27 cellular contexts compared by ENCODE assay signal in genomic region chr3:54217828-54218227, GRCh38.
DNase-seq lines count a peak whose midpoint lies in the region; ATAC-seq, FAIRE-seq and TF ChIP-seq lines count a peak whose summit lies in the region.
"Had no signal": no experiment of that assay in that cellular context is flagged by ENCODE, and none has a peak within 500 bp of the region (broad histone marks: within the 10 kb centered on the region; RNA-seq: fewer than 3 reads in every experiment).

No MANE protein-coding gene starts in this region.

- no peak for TF ChIP-seq CTCF in H1 (IDR thresholded peaks at IDR 0.05; ENCODE audit: control extremely low read depth in 1 of 3, insufficient read depth in 1 of 3, low read depth in 1 of 3, low read length in 3 of 3)

- H4K8ac ChIP-seq in H1 (ENCODE audit: extremely low read depth, insufficient read depth, low read length) (no peak overlapping the region), neuronal stem cell (ENCODE audit: low read depth, low read length) (no peak overlapping the region), trophoblast cell (ENCODE audit: low read depth, low read length) (no peak overlapping the region)

- no peak for TF ChIP-seq POLR2A in H1 (IDR thresholded peaks at IDR 0.05; ENCODE audit: control extremely low read depth in 1 of 2, low read depth in 2 of 2, low read length in 2 of 2)

- H3K9ac ChIP-seq in H1 (replicated peaks in 1 of 4; ENCODE audit: extremely low read depth in 1 of 4, low read depth in 3 of 4, low read length in 3 of 4) (no peak overlapping the region), neuronal stem cell (ENCODE audit: low read depth, low read length, poor library complexity) (no peak overlapping the region), trophoblast cell (ENCODE audit: low read length) (no peak overlapping the region)
- H3K9ac ChIP-seq: BLaER1 had no signal

- TF ChIP-seq RAD21 in H1 (IDR thresholded peaks at IDR 0.05 in 1 of 2, conservative IDR thresholded peaks at IDR 0.05 in 1 of 2; ENCODE audit: low read depth in 2 of 2, low read length in 2 of 2): no peak

- no peak for FAIRE-seq in H1 (lab: Jason Lieb, UNC)
- FAIRE-seq: A204.1, GM12878, GM12892, GM18507 had no signal

- H3K9me3 Mint-ChIP-seq in activated T-helper 2 cell treated with anti-CD3 and anti-CD28 coated beads, Interferon-gamma antibody, Interleukin-2, Interleukin-4, amounts not matched to agents 10 μg/mL and 5 μg/mL and 100 μg/mL, durations not matched to agents 14 hours and 24 hours and 36 hours: no peaks in the 10 kb centered on the region
- no peaks in the 10 kb centered on the region for H3K9me3 Mint-ChIP-seq in activated CD8-positive, alpha-beta memory T cell treated with anti-CD3 and anti-CD28 coated beads, Interleukin-2, amount 10 ng/mL, durations not matched to agents 7 days and 5 days (ENCODE audit: low read depth)
- H3K9me3 Mint-ChIP-seq: CD14-positive monocyte had no signal

- H3K27me3 ChIP-seq in H1 (replicated peaks in 1 of 4; ENCODE audit: control insufficient read depth in 3 of 4, extremely low read depth in 1 of 4, insufficient read depth in 3 of 4, low read length in 3 of 4) (no peaks in the 10 kb centered on the region; a peak in 1 of 7 replicates), neuronal stem cell (ENCODE audit: control insufficient read depth in 3 of 3, insufficient read depth in 3 of 3, low read depth in 1 of 3, low read length in 3 of 3) (no peaks in the 10 kb centered on the region), trophoblast cell (ENCODE audit: insufficient read depth, low read length) (no peaks in the 10 kb centered on the region)
- H3K27me3 ChIP-seq: BE2C, BLaER1 had no signal

- H3K4me2 ChIP-seq in H1 (ENCODE audit: insufficient read depth in 1 of 2, low read depth in 2 of 2, low read length in 2 of 2): no peak overlapping the region
- H3K4me2 ChIP-seq in neuronal stem cell (ENCODE audit: insufficient read depth, low read length, poor library complexity, severe bottlenecking): no peak overlapping the region
- no peak overlapping the region for H3K4me2 ChIP-seq in trophoblast cell (ENCODE audit: low read length)
- H3K4me2 ChIP-seq: BLaER1 had no signal

- intact Hi-C loops in activated T-helper 2 cell treated with anti-CD3 and anti-CD28 coated beads, Interferon-gamma antibody, Interleukin-2, Interleukin-4, amounts not matched to agents 10 μg/mL and 5 μg/mL and 100 μg/mL, durations not matched to agents 14 hours and 24 hours and 36 hours (cut with micrococcal nuclease): no loop called here

- DNase-seq in H1 (ENCODE audit: low read depth in 1 of 2, low spot score in 2 of 2) (no peak), neuronal stem cell (ENCODE audit: low spot score) (no peak), trophoblast cell (no peak)
- DNase-seq in activated T-helper 2 cell treated with anti-CD3 and anti-CD28 coated beads, Interferon-gamma antibody, Interleukin-2, Interleukin-4, amounts not matched to agents 10 μg/mL and 5 μg/mL and 100 μg/mL, durations not matched to agents 14 hours and 24 hours and 36 hours (ENCODE audit: low spot score): no peak
- no peak for DNase-seq in activated CD8-positive, alpha-beta memory T cell treated with anti-CD3 and anti-CD28 coated beads, Interleukin-2, amount 10 ng/mL, durations not matched to agents 7 days and 5 days
- no peak for DNase-seq in activated CD8-positive, alpha-beta memory T cell treated with anti-CD3 and anti-CD28 coated beads, Interleukin-2, amount 50 U/mL, for 4 hours
- DNase-seq: 8988T; ACHN; BE2C; C1 segment of cervical spinal cord; CD4-positive, alpha-beta memory T cell; CD4-positive, CD25-positive, alpha-beta regulatory T cell; CD8-positive, alpha-beta memory T cell; COR-L47; DMS 273 treated with DMSO at 0.1 percent for 48 hours; DMS153; DMS53; DMS79; DND-41; EL; GDM1 had no signal

- H2AK5ac ChIP-seq in H1 (ENCODE audit: low read depth, low read length) (no peak overlapping the region), neuronal stem cell (ENCODE audit: low read depth, low read length) (no peak overlapping the region), trophoblast cell (ENCODE audit: low read length) (no peak overlapping the region)

- H3K14ac ChIP-seq in H1 (ENCODE audit: insufficient read length) (no peak overlapping the region), neuronal stem cell (ENCODE audit: low read length) (peak overlapping the region; percentile 63), trophoblast cell (ENCODE audit: low read length) (no peak overlapping the region)

- CTCF ChIA-PET in H1 (lab: Charles Lee; ENCODE audit: partially characterized antibody): no interaction called here
- CTCF ChIA-PET in activated CD8-positive, alpha-beta memory T cell treated with anti-CD3 and anti-CD28 coated beads, Interleukin-2, amount 10 ng/mL, durations not matched to agents 7 days and 5 days (lab: Charles Lee): no interaction called here

- WGBS in H1 (ENCODE audit: extremely low coverage in 1 of 2, insufficient coverage in 1 of 2, insufficient read length in 1 of 2, insufficient replicate concordance in 2 of 2, low coverage in 1 of 2, low lambda C conversion rate in 2 of 2, missing lambda C conversion rate in 1 of 2), 2 experiments: 87 to 98% methylated on average over 3 to 5 of the region's 5 CpGs
- 100% methylated on average over 2 to 3 of the region's 5 CpGs for WGBS in neuronal stem cell (ENCODE audit: extremely low coverage in 2 of 2, insufficient read length in 2 of 2, insufficient replicate concordance in 1 of 2), 2 donors
- WGBS in trophoblast cell (ENCODE audit: extremely low coverage, insufficient coverage, insufficient read length): 100% methylated on average over 3 of the region's 5 CpGs

- H2BK5ac ChIP-seq in H1 (ENCODE audit: low read depth, low read length): no peak overlapping the region
- no peak overlapping the region for H2BK5ac ChIP-seq in neuronal stem cell (ENCODE audit: low read length)
- H2BK5ac ChIP-seq in trophoblast cell (ENCODE audit: low read depth, low read length, poor library complexity): no peak overlapping the region

- no peaks in the 10 kb centered on the region for H3K36me3 Mint-ChIP-seq in activated T-helper 2 cell treated with anti-CD3 and anti-CD28 coated beads, Interferon-gamma antibody, Interleukin-2, Interleukin-4, amounts not matched to agents 10 μg/mL and 5 μg/mL and 100 μg/mL, durations not matched to agents 14 hours and 24 hours and 36 hours (ENCODE audit: low read depth)
- no peaks in the 10 kb centered on the region for H3K36me3 Mint-ChIP-seq in activated CD8-positive, alpha-beta memory T cell treated with anti-CD3 and anti-CD28 coated beads, Interleukin-2, amount 10 ng/mL, durations not matched to agents 7 days and 5 days
- H3K36me3 Mint-ChIP-seq: CD14-positive monocyte; CD4-positive, alpha-beta memory T cell; CD4-positive, CD25-positive, alpha-beta regulatory T cell; CD8-positive, alpha-beta memory T cell had no signal

- H3K4me3 ChIP-seq in H1 (ENCODE audit: extremely low read depth in 1 of 4, insufficient read depth in 2 of 4, low read depth in 3 of 4, low read length in 4 of 4) (no peak overlapping the region), neuronal stem cell (ENCODE audit: low read length in 2 of 2) (no peak overlapping the region), trophoblast cell (ENCODE audit: low read depth, low read length) (peak overlapping the region; percentile 23)
- H3K4me3 ChIP-seq: BLaER1, GM12878 had no signal

- H3K27me3 Mint-ChIP-seq in activated T-helper 2 cell treated with anti-CD3 and anti-CD28 coated beads, Interferon-gamma antibody, Interleukin-2, Interleukin-4, amounts not matched to agents 10 μg/mL and 5 μg/mL and 100 μg/mL, durations not matched to agents 14 hours and 24 hours and 36 hours (ENCODE audit: low read depth): no peaks in the 10 kb centered on the region
- H3K27me3 Mint-ChIP-seq in activated CD8-positive, alpha-beta memory T cell treated with anti-CD3 and anti-CD28 coated beads, Interleukin-2, amount 10 ng/mL, durations not matched to agents 7 days and 5 days: no peaks in the 10 kb centered on the region
- H3K27me3 Mint-ChIP-seq: CD4-positive, alpha-beta memory T cell; CD4-positive, CD25-positive, alpha-beta regulatory T cell had no signal

- no peak overlapping the region for H2BK20ac ChIP-seq in H1 (ENCODE audit: low read length)

- H2BK120ac ChIP-seq in H1 (replicated peaks; ENCODE audit: low read depth, low read length) (no peak overlapping the region), neuronal stem cell (ENCODE audit: low read depth, low read length) (no peak overlapping the region), trophoblast cell (ENCODE audit: insufficient read depth, low read length, poor library complexity) (no peak overlapping the region)

- H3K27ac ChIP-seq in H1 (ENCODE audit: low read depth, low read length) (no peak overlapping the region), neuronal stem cell (replicated peaks; ENCODE audit: low read length) (no peak overlapping the region), trophoblast cell (ENCODE audit: low read depth, low read length) (no peak overlapping the region)
- H3K27ac ChIP-seq: BLaER1 had no signal

- no peak overlapping the region for H3K23ac ChIP-seq in H1 (ENCODE audit: insufficient read length)
- H3K23ac ChIP-seq in neuronal stem cell (ENCODE audit: low read depth, low read length, poor library complexity): no peak overlapping the region
- H3K23ac ChIP-seq in trophoblast cell (ENCODE audit: low read length): no peak overlapping the region

- H4K12ac ChIP-seq in trophoblast cell (ENCODE audit: low read depth, low read length): no peak overlapping the region

- H3K18ac ChIP-seq in H1 (ENCODE audit: extremely low read depth, low read length): no peak overlapping the region
- peak overlapping the region; percentile 44 for H3K18ac ChIP-seq in neuronal stem cell (ENCODE audit: low read length)
- no peak overlapping the region for H3K18ac ChIP-seq in trophoblast cell (ENCODE audit: low read length)

- POLR2A ChIA-PET in H1 (lab: Charles Lee; ENCODE audit: partially characterized antibody): no interaction called here

- no peak overlapping the region for H3K56ac ChIP-seq in H1 (replicated peaks; ENCODE audit: insufficient read length, low read depth, low read length)

- H2AFZ ChIP-seq in H1 (ENCODE audit: low read length) (no peak overlapping the region), neuronal stem cell (ENCODE audit: low read length) (no peak overlapping the region), trophoblast cell (ENCODE audit: insufficient read depth, low read length, poor library complexity) (no peak overlapping the region)

- TF ChIP-seq EP300 in H1 (IDR thresholded peaks at IDR 0.05; ENCODE audit: borderline replicate concordance in 1 of 2, low read depth in 2 of 2, low read length in 2 of 2): no peak

- H3K4me3 Mint-ChIP-seq in activated T-helper 2 cell treated with anti-CD3 and anti-CD28 coated beads, Interferon-gamma antibody, Interleukin-2, Interleukin-4, amounts not matched to agents 10 μg/mL and 5 μg/mL and 100 μg/mL, durations not matched to agents 14 hours and 24 hours and 36 hours (ENCODE audit: low read depth): no peak overlapping the region
- H3K4me3 Mint-ChIP-seq in activated CD8-positive, alpha-beta memory T cell treated with anti-CD3 and anti-CD28 coated beads, Interleukin-2, amount 10 ng/mL, durations not matched to agents 7 days and 5 days: no peak overlapping the region
- H3K4me3 Mint-ChIP-seq: CD14-positive monocyte; CD4-positive, alpha-beta memory T cell; CD4-positive, CD25-positive, alpha-beta regulatory T cell; CD8-positive, alpha-beta memory T cell had no signal

- no peaks in the 10 kb centered on the region; a peak in 1 of 7 replicates for H3K4me1 ChIP-seq in H1 (replicated peaks in 1 of 4; ENCODE audit: control insufficient read depth in 3 of 4, insufficient read depth in 4 of 4, low read length in 3 of 4)
- H3K4me1 ChIP-seq in neuronal stem cell (ENCODE audit: control insufficient read depth in 2 of 2, insufficient read depth in 1 of 2, low read depth in 1 of 2, low read length in 2 of 2): no peaks in the 10 kb centered on the region
- peaks cover 0 to 2% of the 10 kb centered on the region in 2 experiments for H3K4me1 ChIP-seq in trophoblast cell (ENCODE audit: control insufficient read depth in 1 of 2, insufficient read depth in 2 of 2, low read length in 2 of 2)
- H3K4me1 ChIP-seq: BE2C, BLaER1 had no signal

- H3K79me2 ChIP-seq in H1 (ENCODE audit: control insufficient read depth in 1 of 2, insufficient read depth in 2 of 2, low read length in 2 of 2) (no peaks in the 10 kb centered on the region), trophoblast cell (ENCODE audit: control insufficient read depth, insufficient read depth, low read length, poor library complexity) (no peaks in the 10 kb centered on the region)

- no peak overlapping the region for H3K27ac Mint-ChIP-seq in activated T-helper 2 cell treated with anti-CD3 and anti-CD28 coated beads, Interferon-gamma antibody, Interleukin-2, Interleukin-4, amounts not matched to agents 10 μg/mL and 5 μg/mL and 100 μg/mL, durations not matched to agents 14 hours and 24 hours and 36 hours
- H3K27ac Mint-ChIP-seq in activated CD8-positive, alpha-beta memory T cell treated with anti-CD3 and anti-CD28 coated beads, Interleukin-2, amount 10 ng/mL, durations not matched to agents 7 days and 5 days: no peak overlapping the region
- H3K27ac Mint-ChIP-seq: CD14-positive monocyte; CD4-positive, alpha-beta memory T cell; CD4-positive, CD25-positive, alpha-beta regulatory T cell; CD8-positive, alpha-beta memory T cell had no signal

- H3K9me3 ChIP-seq in H1 (ENCODE audit: insufficient read depth in 2 of 2, low read depth in 1 of 2, low read length in 1 of 2) (0 out of 4 replicates have a peak, but pooled peaks cover 0 to 2% of the 10 kb centered on the region in 2 experiments), neuronal stem cell (replicated peaks in 1 of 2; ENCODE audit: control insufficient read depth in 2 of 2, insufficient read depth in 1 of 2, low read depth in 1 of 2, low read length in 2 of 2) (no peaks in the 10 kb centered on the region), trophoblast cell (ENCODE audit: insufficient read depth, low read depth, low read length) (no peaks in the 10 kb centered on the region)
- H3K9me3 ChIP-seq: BE2C, BLaER1 had no signal

- H3K36me3 ChIP-seq in H1 (ENCODE audit: control insufficient read depth in 2 of 4, insufficient read depth in 4 of 4, low read length in 3 of 4): no peaks in the 10 kb centered on the region
- peaks cover 0 to 3% of the 10 kb centered on the region in 2 donors for H3K36me3 ChIP-seq in neuronal stem cell (replicated peaks in 1 of 2; ENCODE audit: control insufficient read depth in 2 of 2, insufficient read depth in 2 of 2, low read length in 2 of 2)
- no peaks in the 10 kb centered on the region for H3K36me3 ChIP-seq in trophoblast cell (ENCODE audit: control insufficient read depth in 1 of 2, insufficient read depth in 2 of 2, low read length in 2 of 2)
- H3K36me3 ChIP-seq: BE2C, BLaER1 had no signal

- no peaks in the 10 kb centered on the region for H3K4me1 Mint-ChIP-seq in activated T-helper 2 cell treated with anti-CD3 and anti-CD28 coated beads, Interferon-gamma antibody, Interleukin-2, Interleukin-4, amounts not matched to agents 10 μg/mL and 5 μg/mL and 100 μg/mL, durations not matched to agents 14 hours and 24 hours and 36 hours (ENCODE audit: low read depth)
- H3K4me1 Mint-ChIP-seq in activated CD8-positive, alpha-beta memory T cell treated with anti-CD3 and anti-CD28 coated beads, Interleukin-2, amount 10 ng/mL, durations not matched to agents 7 days and 5 days: no peaks in the 10 kb centered on the region
- H3K4me1 Mint-ChIP-seq: CD14-positive monocyte; CD4-positive, alpha-beta memory T cell; CD4-positive, CD25-positive, alpha-beta regulatory T cell; CD8-positive, alpha-beta memory T cell had no signal

- H4K91ac ChIP-seq in H1 (replicated peaks; ENCODE audit: insufficient read length, low read length) (no peak overlapping the region), neuronal stem cell (ENCODE audit: low read depth, low read length, poor library complexity) (no peak overlapping the region), trophoblast cell (ENCODE audit: low read depth, low read length) (no peak overlapping the region)

- H3K23me2 ChIP-seq in H1 (ENCODE audit: low read depth, low read length): no peaks in the 10 kb centered on the region

- H3K79me1 ChIP-seq in H1 (ENCODE audit: low read depth, low read length) (no peaks in the 10 kb centered on the region), neuronal stem cell (ENCODE audit: low read depth, low read length) (peaks cover 2% of the 10 kb centered on the region), trophoblast cell (ENCODE audit: low read length) (no peaks in the 10 kb centered on the region)

- H3K4ac ChIP-seq in H1 (replicated peaks; ENCODE audit: insufficient read length, low read depth, low read length) (no peak overlapping the region), neuronal stem cell (ENCODE audit: low read length) (no peak overlapping the region), trophoblast cell (ENCODE audit: low read depth, low read length) (no peak overlapping the region)

- no peak overlapping the region for H4K5ac ChIP-seq in H1 (ENCODE audit: insufficient read length, low read depth, low read length)

- no peaks in the 10 kb centered on the region for H4K20me1 ChIP-seq in H1 (replicated peaks in 1 of 2; ENCODE audit: control insufficient read depth in 1 of 2, insufficient read depth in 2 of 2, low read length in 2 of 2)
- H4K20me1 ChIP-seq: BLaER1 had no signal

- no peak for ATAC-seq in activated CD8-positive, alpha-beta memory T cell treated with anti-CD3 and anti-CD28 coated beads, Interleukin-2, amount 10 ng/mL, durations not matched to agents 7 days and 5 days
- ATAC-seq: GM12878 had no signal

- H2BK15ac ChIP-seq in H1 (ENCODE audit: low read length): no peak overlapping the region
- no peak overlapping the region for H2BK15ac ChIP-seq in neuronal stem cell (ENCODE audit: low read length)

- H2BK12ac ChIP-seq in H1 (ENCODE audit: low read depth, low read length) (no peak overlapping the region), neuronal stem cell (ENCODE audit: low read length) (no peak overlapping the region), trophoblast cell (ENCODE audit: low read length) (no peak overlapping the region)
